In genomic region chr19:7787141-7787540, GRCh38 we compare ENCODE assay signal across 14 cellular contexts. TPM values are rescaled to one million over a fixed set of nuclear protein-coding genes. Genes with fewer than 3 reads are reported as not detected.
DNase-seq lines count a peak whose midpoint lies in the region; ATAC-seq and TF ChIP-seq lines count a peak whose summit lies in the region.
"Had no signal": no experiment of that assay in that cellular context is flagged by ENCODE, and none has a peak within 500 bp of the region (broad histone marks: within the 10 kb centered on the region; RNA-seq: fewer than 3 reads in every experiment).

No MANE protein-coding gene starts in this region.

- peaks cover 72% of the 10 kb centered on the region for H3K27me3 Mint-ChIP-seq in activated T-cell treated with anti-CD3 and anti-CD28 coated beads, Interleukin-2, amount 50 U/mL, for 24 hours
- peaks cover 53% of the 10 kb centered on the region for H3K27me3 Mint-ChIP-seq in activated T-cell treated with anti-CD3 and anti-CD28 coated beads, Interleukin-2, amount 50 U/mL, for 4 hours (ENCODE audit: low read depth)
- H3K27me3 Mint-ChIP-seq in endodermal cell (ENCODE audit: insufficient read depth) (peaks cover 96% of the 10 kb centered on the region), type B pancreatic cell (peaks cover 67% of the 10 kb centered on the region)

- ATAC-seq in activated T-cell treated with anti-CD3 and anti-CD28 coated beads, Interleukin-2, amount 50 U/mL, for 4 hours, result no peak
- ATAC-seq in lower lobe of right lung (no peak), HG03159 (IDR thresholded peaks at IDR 0.05; ENCODE audit: unreplicated experiment) (no peak)
- ATAC-seq: activated CD8-positive, alpha-beta memory T cell treated with anti-CD3 and anti-CD28 coated beads, Interleukin-2, amount 10 ng/mL, durations not matched to agents 7 days and 5 days; activated naive CD8-positive, alpha-beta T cell treated with anti-CD3 and anti-CD28 coated beads, Interleukin-2, amount 50 U/mL, for 24 hours had no signal

- no peak overlapping the region for H3K4me3 Mint-ChIP-seq in activated T-cell treated with anti-CD3 and anti-CD28 coated beads, Interleukin-2, amount 50 U/mL, for 24 hours
- no peak overlapping the region for H3K4me3 Mint-ChIP-seq in activated T-cell treated with anti-CD3 and anti-CD28 coated beads, Interleukin-2, amount 50 U/mL, for 4 hours
- no peak overlapping the region for H3K4me3 Mint-ChIP-seq in endodermal cell
- peak overlapping the region; percentile 75 for H3K4me3 Mint-ChIP-seq in type B pancreatic cell
- H3K4me3 Mint-ChIP-seq: activated CD8-positive, alpha-beta memory T cell treated with anti-CD3 and anti-CD28 coated beads, Interleukin-2, amount 10 ng/mL, durations not matched to agents 7 days and 5 days; activated naive CD8-positive, alpha-beta T cell treated with anti-CD3 and anti-CD28 coated beads, Interleukin-2, amount 50 U/mL, for 24 hours had no signal

- peaks cover 10% of the 10 kb centered on the region for H3K4me1 Mint-ChIP-seq in activated T-cell treated with anti-CD3 and anti-CD28 coated beads, Interleukin-2, amount 50 U/mL, for 24 hours (ENCODE audit: low read depth)
- peaks cover 7% of the 10 kb centered on the region for H3K4me1 Mint-ChIP-seq in activated T-cell treated with anti-CD3 and anti-CD28 coated beads, Interleukin-2, amount 50 U/mL, for 4 hours (ENCODE audit: low read depth)
- no peaks in the 10 kb centered on the region for H3K4me1 Mint-ChIP-seq in endodermal cell
- H3K4me1 Mint-ChIP-seq in type B pancreatic cell (ENCODE audit: unreplicated experiment), result no peaks in the 10 kb centered on the region
- H3K4me1 Mint-ChIP-seq: activated CD8-positive, alpha-beta memory T cell treated with anti-CD3 and anti-CD28 coated beads, Interleukin-2, amount 10 ng/mL, durations not matched to agents 7 days and 5 days had no signal

- H3K27me3 ChIP-seq in endodermal cell (ENCODE audit: control insufficient read depth, insufficient read depth, low read length, poor library complexity, severe bottlenecking), result peaks cover 92% of the 10 kb centered on the region
- peaks cover 41% of the 10 kb centered on the region for H3K27me3 ChIP-seq in lower lobe of right lung (ENCODE audit: low read depth)

- peaks cover 3% of the 10 kb centered on the region for H3K9me3 Mint-ChIP-seq in activated T-cell treated with anti-CD3 and anti-CD28 coated beads, Interleukin-2, amount 50 U/mL, for 24 hours
- H3K9me3 Mint-ChIP-seq in activated T-cell treated with anti-CD3 and anti-CD28 coated beads, Interleukin-2, amount 50 U/mL, for 4 hours, result no peaks in the 10 kb centered on the region
- H3K9me3 Mint-ChIP-seq in endodermal cell (no peaks in the 10 kb centered on the region), type B pancreatic cell (peaks cover 7% of the 10 kb centered on the region)

- 41 to 43% methylated on average over 4 to 10 of the region's 10 CpGs for WGBS in endodermal cell (ENCODE audit: insufficient coverage in 1 of 2, insufficient read length in 1 of 2), 2 experiments

- no peak overlapping the region for H3K27ac Mint-ChIP-seq in activated T-cell treated with anti-CD3 and anti-CD28 coated beads, Interleukin-2, amount 50 U/mL, for 24 hours
- H3K27ac Mint-ChIP-seq in endodermal cell (no peak overlapping the region), type B pancreatic cell (no peak overlapping the region)
- H3K27ac Mint-ChIP-seq: activated CD8-positive, alpha-beta memory T cell treated with anti-CD3 and anti-CD28 coated beads, Interleukin-2, amount 10 ng/mL, durations not matched to agents 7 days and 5 days; activated naive CD8-positive, alpha-beta T cell treated with anti-CD3 and anti-CD28 coated beads, Interleukin-2, amount 50 U/mL, for 24 hours had no signal

- peak; percentile 31 for DNase-seq in activated T-cell treated with anti-CD3 and anti-CD28 coated beads, Interleukin-2, amount 50 U/mL, for 24 hours
- DNase-seq in activated T-cell treated with anti-CD3 and anti-CD28 coated beads, Interleukin-2, amount 50 U/mL, for 4 hours, result no peak
- DNase-seq in endodermal cell (peak; percentile 78), lower lobe of right lung (no peak), type B pancreatic cell (ENCODE audit: extremely low spot score, unreplicated experiment) (no peak), germinal center (ENCODE audit: low spot score) (no peak), activated T-cell treated with anti-CD3 and anti-CD28 coated beads for 4 hours (no peak)
- DNase-seq: activated CD8-positive, alpha-beta memory T cell treated with anti-CD3 and anti-CD28 coated beads, Interleukin-2, amount 10 ng/mL, durations not matched to agents 7 days and 5 days; activated naive CD8-positive, alpha-beta T cell treated with anti-CD3 and anti-CD28 coated beads, Interleukin-2, amount 50 U/mL, for 24 hours had no signal

- H3K4me3 ChIP-seq in endodermal cell (ENCODE audit: low read length) (no peak overlapping the region), lower lobe of right lung (peak overlapping the region; percentile 29)
- H3K4me3 ChIP-seq: SJSA1 had no signal

- no peak for TF ChIP-seq CTCF in endodermal cell (conservative IDR thresholded peaks at IDR 0.05)
- no peak for TF ChIP-seq CTCF in lower lobe of right lung (IDR thresholded peaks at IDR 0.05)
- no peak for TF ChIP-seq CTCF in type B pancreatic cell (conservative IDR thresholded peaks at IDR 0.05)

- H3K4me1 ChIP-seq in endodermal cell (ENCODE audit: control insufficient read depth, insufficient read depth, low read length) (no peaks in the 10 kb centered on the region), lower lobe of right lung (peaks cover 12% of the 10 kb centered on the region)
- H3K4me1 ChIP-seq: SJSA1 had no signal

- no peaks in the 10 kb centered on the region for H3K36me3 ChIP-seq in endodermal cell (ENCODE audit: control insufficient read depth, insufficient read depth, low read length)
- H3K36me3 ChIP-seq in lower lobe of right lung, result no peaks in the 10 kb centered on the region
- H3K36me3 ChIP-seq: SJSA1, suprapubic skin had no signal

- no peak overlapping the region for H3K27ac ChIP-seq in endodermal cell (ENCODE audit: low read depth, low read length)
- no peak overlapping the region for H3K27ac ChIP-seq in lower lobe of right lung
- H3K27ac ChIP-seq: SJSA1, suprapubic skin had no signal

- intact Hi-C loops in lower lobe of right lung (cut with DNase I), result no loop called here

- no peaks in the 10 kb centered on the region for H3K36me3 Mint-ChIP-seq in activated T-cell treated with anti-CD3 and anti-CD28 coated beads, Interleukin-2, amount 50 U/mL, for 24 hours (ENCODE audit: low read depth)
- H3K36me3 Mint-ChIP-seq in activated T-cell treated with anti-CD3 and anti-CD28 coated beads, Interleukin-2, amount 50 U/mL, for 4 hours (ENCODE audit: insufficient read depth), result no peaks in the 10 kb centered on the region
- H3K36me3 Mint-ChIP-seq in endodermal cell (ENCODE audit: low read depth), result no peaks in the 10 kb centered on the region
- peaks cover 2% of the 10 kb centered on the region for H3K36me3 Mint-ChIP-seq in type B pancreatic cell
- H3K36me3 Mint-ChIP-seq: activated CD8-positive, alpha-beta memory T cell treated with anti-CD3 and anti-CD28 coated beads, Interleukin-2, amount 10 ng/mL, durations not matched to agents 7 days and 5 days had no signal

- no peaks in the 10 kb centered on the region for H3K9me3 ChIP-seq in endodermal cell (ENCODE audit: control insufficient read depth, low read length)
- no peaks in the 10 kb centered on the region for H3K9me3 ChIP-seq in lower lobe of right lung
- H3K9me3 ChIP-seq: SJSA1, suprapubic skin had no signal

- H3K9ac ChIP-seq in endodermal cell (ENCODE audit: extremely low read depth, low read length, poor library complexity, severe bottlenecking), result no peak overlapping the region

RNA-seq across cellular contexts. Expression of gene CLEC4M, which starts 24.1 kb away (rescaled TPM):
- not detected for total RNA-seq in activated T-cell treated with anti-CD3 and anti-CD28 coated beads, Interleukin-2, amount 50 U/mL, for 4 hours
- not detected for total RNA-seq in endodermal cell
- not detected for polyA plus RNA-seq in endodermal cell (2013, experiment 1 of 2)
- polyA plus RNA-seq in endodermal cell (2013, experiment 2 of 2), result not detected
- 5.8 TPM for total RNA-seq in lower lobe of right lung
- total RNA-seq in type B pancreatic cell (ENCODE audit: low replicate concordance), result 0.48 and 0.69 TPM in 2 replicates
- total RNA-seq: A673; activated CD8-positive, alpha-beta memory T cell treated with anti-CD3 and anti-CD28 coated beads, Interleukin-2, amount 10 ng/mL, durations not matched to agents 7 days and 5 days; fibroblast of villous mesenchyme; SJSA1; suprapubic skin had no signal

RNA-seq across cellular contexts. Expression of gene CD209, which starts 39.8 kb away (rescaled TPM):
- total RNA-seq in activated T-cell treated with anti-CD3 and anti-CD28 coated beads, Interleukin-2, amount 50 U/mL, for 4 hours, result not detected
- total RNA-seq in endodermal cell (not detected), lower lobe of right lung (18.8 TPM), type B pancreatic cell (ENCODE audit: low replicate concordance) (not detected in 2 replicates)
- not detected for polyA plus RNA-seq in endodermal cell (2013, experiment 1 of 2)
- polyA plus RNA-seq in endodermal cell (2013, experiment 2 of 2), result not detected
- total RNA-seq: A673; activated CD8-positive, alpha-beta memory T cell treated with anti-CD3 and anti-CD28 coated beads, Interleukin-2, amount 10 ng/mL, durations not matched to agents 7 days and 5 days; fibroblast of villous mesenchyme; SJSA1 had no signal

RNA-seq across cellular contexts. Expression of gene EVI5L, which starts 42.9 kb away (rescaled TPM):
- total RNA-seq in activated T-cell treated with anti-CD3 and anti-CD28 coated beads, Interleukin-2, amount 50 U/mL, for 4 hours, result 1 to 10 TPM; 6.6 to 7.5 (median 7.1) TPM
- total RNA-seq in endodermal cell (1 to 10 TPM; 6.4 to 9.2 TPM), lower lobe of right lung (11.7 TPM), type B pancreatic cell (ENCODE audit: low replicate concordance) (11.7 and 19.0 TPM in 2 replicates)
- 14.6 TPM for polyA plus RNA-seq in endodermal cell (2013, experiment 1 of 2)
- polyA plus RNA-seq in endodermal cell (2013, experiment 2 of 2), result 12.3 TPM

RNA-seq across cellular contexts. Expression of gene CLEC4G, which starts 55.2 kb away (rescaled TPM):
- not detected for total RNA-seq in activated T-cell treated with anti-CD3 and anti-CD28 coated beads, Interleukin-2, amount 50 U/mL, for 4 hours
- total RNA-seq in endodermal cell (not detected), lower lobe of right lung (2.9 TPM), type B pancreatic cell (ENCODE audit: low replicate concordance) (not detected in 2 replicates)
- not detected for polyA plus RNA-seq in endodermal cell (2013, experiment 1 of 2)
- polyA plus RNA-seq in endodermal cell (2013, experiment 2 of 2), result not detected
- total RNA-seq: A673; activated CD8-positive, alpha-beta memory T cell treated with anti-CD3 and anti-CD28 coated beads, Interleukin-2, amount 10 ng/mL, durations not matched to agents 7 days and 5 days; fibroblast of villous mesenchyme; SJSA1 had no signal

Comparison
In these comparisons a context has a peak if more than half of its experiments do, and no peak if none do; other contexts are left out.
1. DNase-seq: peak in activated T-cell treated with anti-CD3 and anti-CD28 coated beads, Interleukin-2, amount 50 U/mL, for 24 hours (single experiment) and endodermal cell (single experiment); none in activated T-cell treated with anti-CD3 and anti-CD28 coated beads, Interleukin-2, amount 50 U/mL, for 4 hours (single experiment), lower lobe of right lung (single experiment), type B pancreatic cell (single experiment), germinal center (single experiment) and activated T-cell treated with anti-CD3 and anti-CD28 coated beads for 4 hours (single experiment).
2. RNA of gene CD209, which starts 39.8 kb away (total RNA-seq): 18.8 TPM in lower lobe of right lung (single experiment); not detected in endodermal cell, not detected in activated T-cell treated with anti-CD3 and anti-CD28 coated beads, Interleukin-2, amount 50 U/mL, for 4 hours and not detected in type B pancreatic cell; every median in the first group is over 10 times any median in the second.